ENCODE assay signal across 13 cellular contexts in genomic region chr22:21048965-21049364, GRCh38. TPM values are rescaled to one million over a fixed set of nuclear protein-coding genes. Genes with fewer than 3 reads are reported as not detected.
"Had no signal": no experiment of that assay in that cellular context is flagged by ENCODE, and none has a peak within 500 bp of the region (broad histone marks: within the 10 kb centered on the region; RNA-seq: fewer than 3 reads in every experiment).

No MANE protein-coding gene starts in this region.

RNA-seq across cellular contexts. Expression of gene LRRC74B, which starts 3.2 kb away (rescaled TPM):
- total RNA-seq: activated B cell treated with CpG ODN at 0.5 μM for 24 hours; activated CD4-positive, alpha-beta memory T cell treated with anti-CD3 and anti-CD28 coated beads for 36 hours; activated CD4-positive, alpha-beta memory T cell treated with anti-CD3 and anti-CD28 coated beads, Interleukin-2, amount 10 ng/mL, durations not matched to agents 7 days and 5 days; activated CD4-positive, alpha-beta T cell treated with anti-CD3 and anti-CD28 coated beads for 36 hours; activated CD4-positive, alpha-beta T cell treated with anti-CD3 and anti-CD28 coated beads, Interleukin-2, amount 10 ng/mL, durations not matched to agents 24 days and 14 days; activated CD4-positive, alpha-beta T cell treated with anti-CD3 and anti-CD28 coated beads, Interleukin-2, amount 10 ng/mL, durations not matched to agents 7 days and 5 days; activated CD8-positive, alpha-beta memory T cell treated with anti-CD3 and anti-CD28 coated beads for 36 hours; activated CD8-positive, alpha-beta memory T cell treated with anti-CD3 and anti-CD28 coated beads, Interleukin-2, amount 10 ng/mL, durations not matched to agents 7 days and 5 days; activated CD8-positive, alpha-beta T cell treated with anti-CD3 and anti-CD28 coated beads for 36 hours; activated CD8-positive, alpha-beta T cell treated with anti-CD3 and anti-CD28 coated beads, Interleukin-2, amount 10 ng/mL, durations not matched to agents 7 days and 5 days; T-helper 1 cell treated with Interleukin-12 subunit alpha and Interleukin-12 subunit beta and Interleukin-4 antibody, amounts not matched to agents 30 ng/mL and 1 ng/mL, for 36 hours; T-helper 2 cell treated with Interferon-gamma antibody and Interleukin-4, amounts not matched to agents 100 ng/mL and 5 ng/mL, for 36 hours; WTC11 had no signal

RNA-seq across cellular contexts. Expression of gene SLC7A4, which starts 16.6 kb away (rescaled TPM):
- total RNA-seq: activated B cell treated with CpG ODN at 0.5 μM for 24 hours; activated CD4-positive, alpha-beta memory T cell treated with anti-CD3 and anti-CD28 coated beads for 36 hours; activated CD4-positive, alpha-beta memory T cell treated with anti-CD3 and anti-CD28 coated beads, Interleukin-2, amount 10 ng/mL, durations not matched to agents 7 days and 5 days; activated CD4-positive, alpha-beta T cell treated with anti-CD3 and anti-CD28 coated beads for 36 hours; activated CD4-positive, alpha-beta T cell treated with anti-CD3 and anti-CD28 coated beads, Interleukin-2, amount 10 ng/mL, durations not matched to agents 24 days and 14 days; activated CD8-positive, alpha-beta T cell treated with anti-CD3 and anti-CD28 coated beads for 36 hours; T-helper 1 cell treated with Interleukin-12 subunit alpha and Interleukin-12 subunit beta and Interleukin-4 antibody, amounts not matched to agents 30 ng/mL and 1 ng/mL, for 36 hours; T-helper 2 cell treated with Interferon-gamma antibody and Interleukin-4, amounts not matched to agents 100 ng/mL and 5 ng/mL, for 36 hours had no signal

RNA-seq across cellular contexts. Expression of gene P2RX6, which starts 34.0 kb away (rescaled TPM):
- total RNA-seq: activated CD4-positive, alpha-beta memory T cell treated with anti-CD3 and anti-CD28 coated beads for 36 hours; activated CD4-positive, alpha-beta T cell treated with anti-CD3 and anti-CD28 coated beads, Interleukin-2, amount 10 ng/mL, durations not matched to agents 24 days and 14 days had no signal
